ENCODE assay signal across 14 cellular contexts in genomic region chr13:95509521-95510315, GRCh38. TPM values are rescaled to one million over a fixed set of nuclear protein-coding genes. Genes with fewer than 3 reads are reported as not detected.
DNase-seq lines count a peak whose midpoint lies in the region; ATAC-seq and TF ChIP-seq lines count a peak whose summit lies in the region.
"Had no signal": no experiment of that assay in that cellular context is flagged by ENCODE, and none has a peak within 500 bp of the region (broad histone marks: within the 10 kb centered on the region; RNA-seq: fewer than 3 reads in every experiment).

No MANE protein-coding gene starts in this region.

- peak; percentile 61 for ATAC-seq in PC-3
- ATAC-seq: activated T-cell treated with anti-CD3 and anti-CD28 coated beads, Interleukin-2, amount 50 U/mL, for 4 hours; WTC11 had no signal

- no peaks in the 10 kb centered on the region for H3K9me2 ChIP-seq in PC-3 (replicated peaks; ENCODE audit: low read length)

- CTCF ChIA-PET in PC-3 (lab: Charles Lee) = no interaction called here

- peaks cover 8% of the 10 kb centered on the region; the same call in 1 of the 2 replicates for H3K4me1 ChIP-seq in PC-3 (ENCODE audit: insufficient read depth, low read length)
- H3K4me1 ChIP-seq: tibial artery had no signal

- intact Hi-C loops in PC-3 (cut with micrococcal nuclease) = no loop called here

- H3K27ac ChIP-seq in PC-3 (ENCODE audit: low read length) = no peak overlapping the region
- H3K27ac ChIP-seq in epithelial cell of prostate = peak overlapping the region; percentile 48
- H3K27ac ChIP-seq: tibial artery had no signal

- H3K36me3 ChIP-seq in PC-3 (ENCODE audit: low read depth, low read length) = no peaks in the 10 kb centered on the region
- H3K36me3 ChIP-seq: tibial artery had no signal

- DNase-seq in H4 (ENCODE audit: low spot score) = peak; percentile 37
- peak; percentile 44 for DNase-seq in PC-3
- DNase-seq in epithelial cell of prostate (ENCODE audit: low read depth, low spot score) = no peak
- DNase-seq in skeletal muscle cell (ENCODE audit: low read depth) = peak; percentile 61
- no peak for DNase-seq in activated T-cell treated with anti-CD3 and anti-CD28 coated beads for 4 hours
- DNase-seq in GM10266 (ENCODE audit: extremely low spot score) = no peak
- no peak for DNase-seq in SHP77 treated with DMSO at 0.1 percent for 48 hours (lab: John Stamatoyannopoulos, UW)
- no peak for DNase-seq in HuH-7 (ENCODE audit: low spot score)
- DNase-seq: activated T-cell treated with anti-CD3 and anti-CD28 coated beads, Interleukin-2, amount 50 U/mL, for 4 hours; H7; NCI-H1417 treated with DMSO at 0.1 percent for 48 hours; tibial artery had no signal

- no peaks in the 10 kb centered on the region for H3F3A ChIP-seq in PC-3 (ENCODE audit: low read length, unreplicated experiment)

- H4K20me1 ChIP-seq in PC-3 (ENCODE audit: low read length) = no peaks in the 10 kb centered on the region

- no peaks in the 10 kb centered on the region for H3K79me2 ChIP-seq in PC-3 (ENCODE audit: low read length)

- peak overlapping the region; percentile 14; the same call in 1 of the 2 replicates for H3K4me2 ChIP-seq in PC-3 (ENCODE audit: low read length)

- TF ChIP-seq CTCF in PC-3 (conservative IDR thresholded peaks at IDR 0.05; ENCODE audit: low read depth, low read length) (no peak), GM10266 (IDR thresholded peaks at IDR 0.05; ENCODE audit: control insufficient read depth, insufficient read depth, low read depth, missing control alignments) (no peak)

- H3K4me3 ChIP-seq in PC-3 (ENCODE audit: low read length) = no peak overlapping the region
- H3K4me3 ChIP-seq in skeletal muscle cell (ENCODE audit: low read depth, low read length) = no peak overlapping the region
- H3K4me3 ChIP-seq: tibial artery had no signal

- H2AFZ ChIP-seq in PC-3 (ENCODE audit: low read length) = peak overlapping the region; percentile 11; the same call in 1 of the 2 replicates

- no peak overlapping the region for H3K9ac ChIP-seq in PC-3 (ENCODE audit: low read length)

- POLR2A ChIA-PET in PC-3 (lab: Charles Lee; ENCODE audit: unreplicated experiment) = no interaction called here

- H3K27me3 ChIP-seq in PC-3 (ENCODE audit: low read length) = no peaks in the 10 kb centered on the region
- H3K27me3 ChIP-seq: tibial artery had no signal

- BruUV-seq in PC-3 (replicated peaks; lab: Mats Ljungman, UMichigan) = no TSS peak

- no peaks in the 10 kb centered on the region for H3K9me3 ChIP-seq in PC-3 (ENCODE audit: low read length)
- H3K9me3 ChIP-seq: tibial artery had no signal

RNA-seq across cellular contexts. Expression of gene CLDN10, which starts 42.8 kb away (rescaled TPM):
- not detected in 2 replicates for total RNA-seq in H4 (2014; rRNA removed; shearing (Covaris generic))
- total RNA-seq in PC-3 (2014; rRNA removed) = not detected in 2 replicates
- total RNA-seq: activated T-cell treated with anti-CD3 and anti-CD28 coated beads, Interleukin-2, amount 50 U/mL, for 4 hours; cardiac septum had no signal

Comparison
In these comparisons a context has a peak if more than half of its experiments do, and no peak if none do; other contexts are left out.
1. DNase-seq: peak in H4 (single experiment), PC-3 (single experiment) and skeletal muscle cell (single experiment); none in epithelial cell of prostate (single experiment), activated T-cell treated with anti-CD3 and anti-CD28 coated beads for 4 hours (single experiment), GM10266 (single experiment), SHP77 treated with DMSO at 0.1 percent for 48 hours (single experiment) and HuH-7 (single experiment).